ENCODE assay signal across 1 cellular context in genomic region chr12:132986001-132986884, GRCh38.
TF ChIP-seq lines count a peak whose summit lies in the region.

ZNF26 (plus strand) TSS chr12:132986367; CDS start chr12:132986841, 474 bp downstream.

TF ChIP-seq in K562, 482 proteins besides CTCF, POLR2A, EP300 and RAD21 (continued from another document and continues in another):
- TF ChIP-seq ETS2 (tag; IDR thresholded peaks at IDR 0.05; ENCODE audit: borderline replicate concordance, poor library complexity, severe bottlenecking) (no peak), YY1 (IDR thresholded peaks at IDR 0.05; ENCODE audit: borderline replicate concordance in 1 of 3, control insufficient read depth in 1 of 3, extremely low read depth in 1 of 3, insufficient read depth in 3 of 3, insufficient read length in 1 of 3, insufficient replicate concordance in 2 of 3, low read depth in 1 of 3, low read length in 2 of 3) (peak in 2 of 3 experiments; percentile 30 to 41), HNRNPLL (IDR thresholded peaks at IDR 0.05; ENCODE audit: low read depth, low read length, poor library complexity, severe bottlenecking) (peak; percentile 67), ZNF766 (CRISPR knock-in tag; conservative IDR thresholded peaks at IDR 0.05) (peak; percentile 6; the same call in 1 of the 2 replicates), SNAPC5 (CRISPR knock-in tag; IDR thresholded peaks at IDR 0.05) (no peak), C11orf30 (IDR thresholded peaks at IDR 0.05; ENCODE audit: low read depth) (peak; percentile 92), ATF7 (IDR thresholded peaks at IDR 0.05) (peak; percentile 66), ZKSCAN1 (IDR thresholded peaks at IDR 0.05; ENCODE audit: low read depth, low read length) (peak; percentile 63; the same call in 1 of the 2 replicates), ARID4B (CRISPR knock-in tag; IDR thresholded peaks at IDR 0.05) (peak; percentile 95), HCFC1 (IDR thresholded peaks at IDR 0.05; ENCODE audit: low read depth, low read length) (peak; percentile 99), PRDM10 (IDR thresholded peaks at IDR 0.05; ENCODE audit: partially characterized antibody) (no peak), MAX (CRISPR knock-in tag; IDR thresholded peaks at IDR 0.05) (peak; percentile 95), MXD1 (CRISPR knock-in tag; IDR thresholded peaks at IDR 0.05; ENCODE audit: borderline replicate concordance, poor library complexity, severe bottlenecking) (peak; percentile 78), ATF1 (CRISPR knock-in tag; IDR thresholded peaks at IDR 0.05) (peak; percentile 97), ATF1 (tag; IDR thresholded peaks at IDR 0.05) (peak; percentile 99), SPI1 (IDR thresholded peaks at IDR 0.05; ENCODE audit: borderline replicate concordance, low read depth, low read length) (peak; percentile 33; the same call in 1 of the 2 replicates), FOXP1 (CRISPR knock-in tag; IDR thresholded peaks at IDR 0.05) (peak; percentile 91), SP1 (CRISPR knock-in tag; IDR thresholded peaks at IDR 0.05) (peak; percentile 63; the same call in 1 of the 2 replicates), BRD4 (IDR thresholded peaks at IDR 0.05) (no peak), ZSCAN29 (IDR thresholded peaks at IDR 0.05) (no peak), POLR2B (IDR thresholded peaks at IDR 0.05; ENCODE audit: low read depth, partially characterized antibody) (peak; percentile 58), MTA3 (IDR thresholded peaks at IDR 0.05; ENCODE audit: borderline replicate concordance) (peak; percentile 47; the same call in 1 of the 2 replicates), NR2C1 (IDR thresholded peaks at IDR 0.05) (peak; percentile 55), NR2C1 (tag; IDR thresholded peaks at IDR 0.05) (peak; percentile 74), ZNF707 (CRISPR knock-in tag; conservative IDR thresholded peaks at IDR 0.05) (no peak), SMAD1 (IDR thresholded peaks at IDR 0.05; ENCODE audit: low read depth, low read length, partially characterized antibody) (peak; percentile 25), JUND (IDR thresholded peaks at IDR 0.05; ENCODE audit: borderline replicate concordance, low read depth, low read length) (no peak; the same call in 1 of the 2 replicates), JUND (tag; IDR thresholded peaks at IDR 0.05; ENCODE audit: borderline replicate concordance, low read depth, low read length) (peak; percentile 43; the same call in 1 of the 3 replicates), FOXK2 (conservative IDR thresholded peaks at IDR 0.05 in 1 of 2, IDR thresholded peaks at IDR 0.05 in 1 of 2; ENCODE audit: low read depth in 2 of 2) (peak; percentile 45 to 67; a peak in 2 of 4 replicates), ZNF384 (IDR thresholded peaks at IDR 0.05; ENCODE audit: low read depth, low read length) (0 out of 2 replicates have a peak, but pooled peaks have one; percentile 18), ETV1 (tag; conservative IDR thresholded peaks at IDR 0.05; ENCODE audit: low read depth) (peak; percentile 81), TFE3 (CRISPR knock-in tag; IDR thresholded peaks at IDR 0.05) (no peak), CBX3 (IDR thresholded peaks at IDR 0.05; ENCODE audit: borderline replicate concordance in 1 of 2, low read length in 2 of 2) (peak in 1 of 2 experiments; percentile 16; a peak in 1 of 3 replicates), ELF1 (tag; IDR thresholded peaks at IDR 0.05) (peak; percentile 94), CTBP1 (IDR thresholded peaks at IDR 0.05; ENCODE audit: borderline replicate concordance) (peak; percentile 37; the same call in 1 of the 2 replicates), E2F5 (CRISPR knock-in tag; IDR thresholded peaks at IDR 0.05) (0 out of 2 replicates have a peak, but pooled peaks have one; percentile 50), KDM4B (IDR thresholded peaks at IDR 0.05; ENCODE audit: borderline replicate concordance in 2 of 2, low read depth in 1 of 2) (peak in 1 of 2 experiments; percentile 88; a peak in 2 of 4 replicates), E2F6 (IDR thresholded peaks at IDR 0.05; ENCODE audit: borderline replicate concordance in 1 of 2, extremely low read depth in 1 of 2, insufficient read depth in 1 of 2, insufficient read length in 1 of 2, low read depth in 1 of 2, low read length in 1 of 2, poor library complexity in 1 of 2, severe bottlenecking in 1 of 2) (peak; percentile 49 to 77), PTRF (tag; IDR thresholded peaks at IDR 0.05) (no peak), SLC30A9 (CRISPR knock-in tag; IDR thresholded peaks at IDR 0.05) (no peak), GATAD2A (IDR thresholded peaks at IDR 0.05) (no peak), SREBF1 (IDR thresholded peaks at IDR 0.05; ENCODE audit: borderline replicate concordance, low read depth, low read length) (peak; percentile 32; the same call in 1 of the 2 replicates), KDM5B (IDR thresholded peaks at IDR 0.05; ENCODE audit: insufficient replicate concordance, low read depth, low read length) (peak; percentile 75), TAL1 (IDR thresholded peaks at IDR 0.05) (no peak), TEAD1 (CRISPR knock-in tag; IDR thresholded peaks at IDR 0.05) (peak; percentile 60 to 85; a peak in 3 of 4 replicates), DPF2 (IDR thresholded peaks at IDR 0.05) (no peak), GABPB1 (CRISPR knock-in tag; IDR thresholded peaks at IDR 0.05) (peak; percentile 99), TAF1 (IDR thresholded peaks at IDR 0.05; ENCODE audit: control insufficient read depth, extremely low read depth, insufficient read depth, low read length, severe bottlenecking) (peak; percentile 76), EP400 (IDR thresholded peaks at IDR 0.05) (peak; percentile 92), HDAC1 (IDR thresholded peaks at IDR 0.05) (peak in 1 of 2 experiments; percentile 95; a peak in 2 of 4 replicates), CBX5 (IDR thresholded peaks at IDR 0.05; ENCODE audit: borderline replicate concordance, low read depth) (peak; percentile 12; the same call in 1 of the 2 replicates), RB1 (IDR thresholded peaks at IDR 0.05; ENCODE audit: low read depth) (no peak), ZNF639 (CRISPR knock-in tag; conservative IDR thresholded peaks at IDR 0.05 in 1 of 2, IDR thresholded peaks at IDR 0.05 in 1 of 2) (0 out of 4 replicates have a peak, but pooled peaks of 1 of the 2 experiments have one; percentile 66), PHF8 (IDR thresholded peaks at IDR 0.05; ENCODE audit: borderline replicate concordance, low read length) (peak; percentile 96; the same call in 1 of the 2 replicates), TBP (optimal IDR thresholded peaks at IDR 0.05; ENCODE audit: low read depth, low read length) (peak; percentile 58), HIVEP1 (CRISPR knock-in tag; IDR thresholded peaks at IDR 0.05) (0 out of 2 replicates have a peak, but pooled peaks have one; percentile 50)
